In genomic region chr4:40234519-40235039, GRCh38 we compare ENCODE assay signal across 24 cellular contexts. TPM values are rescaled to one million over a fixed set of nuclear protein-coding genes. Genes with fewer than 3 reads are reported as not detected.
DNase-seq lines count a peak whose midpoint lies in the region; ATAC-seq lines count a peak whose summit lies in the region.
"Had no signal": no experiment of that assay in that cellular context is flagged by ENCODE, and none has a peak within 500 bp of the region (broad histone marks: within the 10 kb centered on the region; RNA-seq: fewer than 3 reads in every experiment).

No MANE protein-coding gene starts in this region.

- H3K27ac ChIP-seq in CD8-positive, alpha-beta memory T cell (ENCODE audit: low read depth, low read length): no peak overlapping the region
- H3K27ac ChIP-seq: 22Rv1, testis had no signal

- H3K4me1 ChIP-seq in CD8-positive, alpha-beta memory T cell (ENCODE audit: insufficient read depth, low read length): peaks cover 95% of the 10 kb centered on the region
- H3K4me1 ChIP-seq: testis had no signal

- H3K27ac Mint-ChIP-seq in T-helper 1 cell treated with Interleukin-12 subunit alpha and Interleukin-12 subunit beta and Interleukin-4 antibody, amounts not matched to agents 30 μg/mL and 1 μg/mL, for 36 hours: peak overlapping the region; percentile 71
- H3K27ac Mint-ChIP-seq in CD8-positive, alpha-beta memory T cell: peak overlapping the region; percentile 69 to 94 (median 88)
- peak overlapping the region; percentile 83 for H3K27ac Mint-ChIP-seq in activated T-helper 1 cell treated with anti-CD3 and anti-CD28 coated beads, Interleukin-12 subunit alpha, Interleukin-12 subunit beta, Interleukin-2, Interleukin-4 antibody, amounts not matched to agents 30 ng/mL and 10 ng/mL and 1 ng/mL, durations not matched to agents 14 hours and 24 hours and 36 hours
- H3K27ac Mint-ChIP-seq in naive B cell: peak overlapping the region; percentile 27 to 96 (median 72)

- peaks cover 9% of the 10 kb centered on the region for H3K36me3 ChIP-seq in CD8-positive, alpha-beta memory T cell (ENCODE audit: insufficient read depth, low read length)

- H3K27me3 Mint-ChIP-seq in T-helper 1 cell treated with Interleukin-12 subunit alpha and Interleukin-12 subunit beta and Interleukin-4 antibody, amounts not matched to agents 30 μg/mL and 1 μg/mL, for 36 hours (ENCODE audit: low read depth): no peaks in the 10 kb centered on the region
- peaks cover 0 to 1% of the 10 kb centered on the region in 2 donors for H3K27me3 Mint-ChIP-seq in CD8-positive, alpha-beta memory T cell
- H3K27me3 Mint-ChIP-seq in activated T-helper 1 cell treated with anti-CD3 and anti-CD28 coated beads, Interleukin-12 subunit alpha, Interleukin-12 subunit beta, Interleukin-2, Interleukin-4 antibody, amounts not matched to agents 30 ng/mL and 10 ng/mL and 1 ng/mL, durations not matched to agents 14 hours and 24 hours and 36 hours (ENCODE audit: insufficient read depth): no peaks in the 10 kb centered on the region
- H3K27me3 Mint-ChIP-seq in naive B cell: no peaks in the 10 kb centered on the region

- H3K4me3 Mint-ChIP-seq in T-helper 1 cell treated with Interleukin-12 subunit alpha and Interleukin-12 subunit beta and Interleukin-4 antibody, amounts not matched to agents 30 μg/mL and 1 μg/mL, for 36 hours: peak overlapping the region; percentile 46
- peak overlapping the region; percentile 56 to 82 (median 70) for H3K4me3 Mint-ChIP-seq in CD8-positive, alpha-beta memory T cell
- H3K4me3 Mint-ChIP-seq in activated T-helper 1 cell treated with anti-CD3 and anti-CD28 coated beads, Interleukin-12 subunit alpha, Interleukin-12 subunit beta, Interleukin-2, Interleukin-4 antibody, amounts not matched to agents 30 ng/mL and 10 ng/mL and 1 ng/mL, durations not matched to agents 14 hours and 24 hours and 36 hours: peak overlapping the region; percentile 26
- H3K4me3 Mint-ChIP-seq in naive B cell: peak overlapping the region in 5 of 8 donors; percentile 25 to 77 (median 56)

- CTCF ChIA-PET in CD8-positive, alpha-beta memory T cell (lab: Charles Lee): interaction anchor here (0.7 to 2.4 kb wide), 5 partner anchors 11 to 75 kb away, joined by 3 to 7 read pairs (median 4); no protein-coding TSS in a partner anchor

- intact Hi-C loops in activated T-helper 1 cell treated with anti-CD3 and anti-CD28 coated beads, Interleukin-12 subunit alpha, Interleukin-12 subunit beta, Interleukin-2, Interleukin-4 antibody, amounts not matched to agents 30 ng/mL and 10 ng/mL and 1 ng/mL, durations not matched to agents 14 hours and 24 hours and 36 hours (cut with micrococcal nuclease): no loop called here

- H3K4me3 ChIP-seq in CD8-positive, alpha-beta memory T cell (ENCODE audit: low read length): peak overlapping the region; percentile 11
- H3K4me3 ChIP-seq: skin epidermis, testis had no signal

- POLR2A ChIA-PET in CD8-positive, alpha-beta memory T cell (lab: Charles Lee): interaction anchor here (0.6 to 1.5 kb wide), 5 partner anchors 9 to 75 kb away, joined by 3 to 6 read pairs (median 3); no protein-coding TSS in a partner anchor

- ATAC-seq in naive B cell (ENCODE audit: low read depth in 2 of 2): no peak
- no peak for ATAC-seq in GM19467 (IDR thresholded peaks at IDR 0.05; ENCODE audit: unreplicated experiment)

- no peaks in the 10 kb centered on the region for H3K9me3 ChIP-seq in CD8-positive, alpha-beta memory T cell (ENCODE audit: low read length)
- H3K9me3 ChIP-seq: testis had no signal

- H3K36me3 Mint-ChIP-seq in T-helper 1 cell treated with Interleukin-12 subunit alpha and Interleukin-12 subunit beta and Interleukin-4 antibody, amounts not matched to agents 30 μg/mL and 1 μg/mL, for 36 hours (ENCODE audit: low read depth): peaks cover 55% of the 10 kb centered on the region
- peaks cover 8 to 65% (median 19%) of the 10 kb centered on the region in 3 donors for H3K36me3 Mint-ChIP-seq in CD8-positive, alpha-beta memory T cell
- peaks cover 56% of the 10 kb centered on the region for H3K36me3 Mint-ChIP-seq in activated T-helper 1 cell treated with anti-CD3 and anti-CD28 coated beads, Interleukin-12 subunit alpha, Interleukin-12 subunit beta, Interleukin-2, Interleukin-4 antibody, amounts not matched to agents 30 ng/mL and 10 ng/mL and 1 ng/mL, durations not matched to agents 14 hours and 24 hours and 36 hours (ENCODE audit: low read depth)
- H3K36me3 Mint-ChIP-seq in naive B cell: peaks cover 22 to 24% of the 10 kb centered on the region in 2 donors

- peaks cover 76% of the 10 kb centered on the region for H3K4me1 Mint-ChIP-seq in T-helper 1 cell treated with Interleukin-12 subunit alpha and Interleukin-12 subunit beta and Interleukin-4 antibody, amounts not matched to agents 30 μg/mL and 1 μg/mL, for 36 hours (ENCODE audit: low read depth)
- H3K4me1 Mint-ChIP-seq in CD8-positive, alpha-beta memory T cell: peaks cover 85 to 100% (median 97%) of the 10 kb centered on the region in 3 donors
- H3K4me1 Mint-ChIP-seq in activated T-helper 1 cell treated with anti-CD3 and anti-CD28 coated beads, Interleukin-12 subunit alpha, Interleukin-12 subunit beta, Interleukin-2, Interleukin-4 antibody, amounts not matched to agents 30 ng/mL and 10 ng/mL and 1 ng/mL, durations not matched to agents 14 hours and 24 hours and 36 hours (ENCODE audit: low read depth): peaks cover 83% of the 10 kb centered on the region
- peaks cover 54 to 94% (median 70%) of the 10 kb centered on the region in 3 donors for H3K4me1 Mint-ChIP-seq in naive B cell

- H3K27me3 ChIP-seq in CD8-positive, alpha-beta memory T cell (ENCODE audit: insufficient read depth, low read length, poor library complexity, severe bottlenecking): no peaks in the 10 kb centered on the region
- H3K27me3 ChIP-seq: testis had no signal

- DNase-seq in T-helper 1 cell (no peak), naive B cell (no peak), hepatic stellate cell (ENCODE audit: low spot score) (no peak)
- no peak for DNase-seq in CD8-positive, alpha-beta memory T cell
- DNase-seq in activated T-helper 1 cell treated with anti-CD3 and anti-CD28 coated beads, Interleukin-12 subunit alpha, Interleukin-12 subunit beta, Interleukin-2, Interleukin-4 antibody, amounts not matched to agents 30 ng/mL and 10 ng/mL and 1 ng/mL, durations not matched to agents 14 hours and 24 hours and 36 hours (ENCODE audit: low spot score): no peak
- DNase-seq in NK-92 treated with Interleukin-12 subunit alpha and Interleukin-12 subunit beta, amount 100 ng/mL, for 24 hours (lab: John Stamatoyannopoulos, UW): no peak
- DNase-seq: activated CD4-positive, CD25-positive, alpha-beta regulatory T cell treated with anti-CD3 and anti-CD28 coated beads, Interleukin-2, amount 50 U/mL, for 72 hours; islet precursor cell; NCI-H1105; NCI-H2081 treated with DMSO at 0.1 percent for 48 hours; NCI-H524; posterior cingulate gyrus; SIG-M5; stimulated activated CD4-positive, alpha-beta T cell treated with anti-CD3 and anti-CD28 coated beads, Interleukin-4, amount 100 ng/mL, for 4 hours; T-helper 9 cell; testis had no signal

- H3K9me3 Mint-ChIP-seq in T-helper 1 cell treated with Interleukin-12 subunit alpha and Interleukin-12 subunit beta and Interleukin-4 antibody, amounts not matched to agents 30 μg/mL and 1 μg/mL, for 36 hours: no peaks in the 10 kb centered on the region
- H3K9me3 Mint-ChIP-seq in CD8-positive, alpha-beta memory T cell: no peaks in the 10 kb centered on the region
- H3K9me3 Mint-ChIP-seq in activated T-helper 1 cell treated with anti-CD3 and anti-CD28 coated beads, Interleukin-12 subunit alpha, Interleukin-12 subunit beta, Interleukin-2, Interleukin-4 antibody, amounts not matched to agents 30 ng/mL and 10 ng/mL and 1 ng/mL, durations not matched to agents 14 hours and 24 hours and 36 hours: peaks cover 4% of the 10 kb centered on the region
- H3K9me3 Mint-ChIP-seq in naive B cell: peaks cover 0 to 5% (median 0%) of the 10 kb centered on the region in 7 donors

RNA-seq across cellular contexts. Expression of gene RHOH, which starts 37.7 kb away (rescaled TPM):
- total RNA-seq in CD8-positive, alpha-beta memory T cell: 100 to 1,000 TPM; 148 TPM
- 262 TPM for polyA plus RNA-seq in CD8-positive, alpha-beta memory T cell
- total RNA-seq in activated T-helper 1 cell treated with anti-CD3 and anti-CD28 coated beads, Interleukin-12 subunit alpha, Interleukin-12 subunit beta, Interleukin-2, Interleukin-4 antibody, amounts not matched to agents 30 ng/mL and 10 ng/mL and 1 ng/mL, durations not matched to agents 14 hours and 24 hours and 36 hours: 105 and 111 TPM in 2 replicates
- polyA plus RNA-seq in naive B cell (ENCODE audit: low read depth in 6 of 6): 100 to 1,000 TPM; 411 to 590 (median 456) TPM
- total RNA-seq: chondrocyte, lung microvascular endothelial cell, myocyte had no signal
- polyA plus RNA-seq: BJ had no signal
